10 cellular contexts compared by ENCODE assay signal in the genomic region with DNA sequence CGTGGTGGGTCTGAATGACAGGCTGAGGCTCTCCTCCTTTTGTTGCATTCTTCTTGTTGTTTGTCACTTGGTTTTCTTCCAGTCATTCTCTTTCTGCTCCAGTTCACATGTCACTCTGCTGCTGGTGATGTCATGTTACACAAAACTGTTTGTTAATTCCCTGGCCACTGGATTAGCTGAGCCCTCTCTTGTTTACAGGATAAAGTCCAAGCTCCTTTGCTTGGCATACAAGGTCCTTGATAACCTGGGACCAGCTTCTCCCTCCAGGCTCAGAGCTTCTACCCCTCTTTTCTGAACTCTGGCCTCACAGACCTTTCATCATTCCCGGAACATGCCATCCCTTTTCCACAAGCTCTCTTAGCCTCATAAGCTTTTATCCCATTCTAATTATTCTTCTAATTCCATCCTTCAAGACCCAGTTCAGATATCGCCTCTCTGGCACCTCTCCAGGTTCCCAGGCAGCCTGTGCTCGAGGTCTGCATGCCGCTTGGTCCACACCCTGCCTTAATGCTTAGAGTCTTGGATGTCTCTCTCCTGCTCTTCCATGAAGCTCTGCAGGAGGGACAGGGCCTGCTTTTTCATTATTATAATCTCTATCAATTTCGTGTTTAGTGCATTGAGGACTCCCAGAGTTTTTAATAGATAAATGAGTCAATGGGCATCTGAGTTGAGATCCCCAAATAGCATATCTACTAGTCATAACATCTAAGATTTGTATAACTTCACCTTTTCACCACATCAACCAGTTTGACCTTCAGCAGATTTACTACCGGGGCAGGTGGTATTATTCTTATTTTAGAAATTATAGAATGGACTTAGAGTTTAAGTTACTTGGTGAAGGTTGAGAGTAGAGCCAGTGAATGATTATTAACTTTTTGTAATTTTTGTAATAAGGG.
DNase-seq lines count a peak whose midpoint lies in the region; ATAC-seq, FAIRE-seq and TF ChIP-seq lines count a peak whose summit lies in the region.
"Had no signal": no experiment of that assay in that cellular context is flagged by ENCODE, and none has a peak within 500 bp of the region (broad histone marks: within the 10 kb centered on the region; RNA-seq: fewer than 3 reads in every experiment).

No MANE protein-coding gene starts in this region.

- no peak for TF ChIP-seq POLR2A in GM12892 (IDR thresholded peaks at IDR 0.05; ENCODE audit: low read depth, low read length)
- peak; percentile 10 to 25 for TF ChIP-seq POLR2A in gastrocnemius medialis (IDR thresholded peaks at IDR 0.05)

- H3K9me3 ChIP-seq in SJCRH30 (replicated peaks) = no peaks in the 10 kb centered on the region; the same call in 1 of the 2 replicates
- H3K9me3 ChIP-seq in gastrocnemius medialis = no peaks in the 10 kb centered on the region

- no peaks in the 10 kb centered on the region for H3K27me3 ChIP-seq in SJCRH30
- H3K27me3 ChIP-seq in gastrocnemius medialis = no peaks in the 10 kb centered on the region

- ATAC-seq in gastrocnemius medialis (peak; percentile 64 to 93), GM18873 (IDR thresholded peaks at IDR 0.05; ENCODE audit: low FRiP score, unreplicated experiment) (no peak)

- H3K4me1 ChIP-seq in SJCRH30 = peaks cover 9% of the 10 kb centered on the region
- H3K4me1 ChIP-seq in gastrocnemius medialis = peaks cover 46 to 51% of the 10 kb centered on the region in 2 donors

- FAIRE-seq in GM12892 (lab: Jason Lieb, UNC) = peak; percentile 36

- H3K27ac ChIP-seq in SJCRH30 (peak overlapping the region; percentile 31; the same call in 1 of the 2 replicates), gastrocnemius medialis (peak overlapping the region; percentile 83 to 94 (median 86))

- DNase-seq in GM12892 (ENCODE audit: insufficient read length) (no peak), SJCRH30 (peak; percentile 45 to 57), head of caudate nucleus (peak in 24 of 42 donors; percentile 15 to 80 (median 46)), gastrocnemius medialis (peak; percentile 45 to 51), DMS153 treated with DMSO at 0.1 percent for 48 hours (lab: John Stamatoyannopoulos, UW; ENCODE audit: unreplicated experiment) (no peak), NCI-H146 (lab: John Stamatoyannopoulos, UW) (no peak), NK-92 (lab: John Stamatoyannopoulos, UW; ENCODE audit: unreplicated experiment) (no peak)
- DNase-seq: GOT3, NCI-H526 treated with DMSO at 0.1 percent for 48 hours had no signal

- H3K4me3 ChIP-seq in SJCRH30 (no peak overlapping the region), gastrocnemius medialis (peak overlapping the region in 1 of 4 donors; percentile 24)

- in situ Hi-C loops in gastrocnemius medialis (cut with MboI; ENCODE audit: low sequenced_read_pairs in 4 of 4) = no loop called here

- H3K36me3 ChIP-seq in SJCRH30 (peaks cover 37% of the 10 kb centered on the region), gastrocnemius medialis (peaks cover 0 to 11% of the 10 kb centered on the region in 2 donors)

- no peak for TF ChIP-seq CTCF in gastrocnemius medialis (IDR thresholded peaks at IDR 0.05 in 4 of 5, conservative IDR thresholded peaks at IDR 0.05 in 1 of 5)

- intact Hi-C loops in head of caudate nucleus (cut with DNase I) = no loop called here
- intact Hi-C loops in gastrocnemius medialis (cut with DNase I; ENCODE audit: low total_unique reads) = loop anchor here (2.0 to 5.0 kb wide), 2 partner anchors 78 to 98 kb away; a partner anchor contains a TSS

Comparison
In these comparisons a context has a peak if more than half of its experiments do, and no peak if none do; other contexts are left out.
1. DNase-seq: peak in SJCRH30 (2 of 2), head of caudate nucleus (24 of 42) and gastrocnemius medialis (2 of 2); none in GM12892 (single experiment), DMS153 treated with DMSO at 0.1 percent for 48 hours (single experiment), NCI-H146 (single experiment) and NK-92 (single experiment).